In the genomic region with DNA sequence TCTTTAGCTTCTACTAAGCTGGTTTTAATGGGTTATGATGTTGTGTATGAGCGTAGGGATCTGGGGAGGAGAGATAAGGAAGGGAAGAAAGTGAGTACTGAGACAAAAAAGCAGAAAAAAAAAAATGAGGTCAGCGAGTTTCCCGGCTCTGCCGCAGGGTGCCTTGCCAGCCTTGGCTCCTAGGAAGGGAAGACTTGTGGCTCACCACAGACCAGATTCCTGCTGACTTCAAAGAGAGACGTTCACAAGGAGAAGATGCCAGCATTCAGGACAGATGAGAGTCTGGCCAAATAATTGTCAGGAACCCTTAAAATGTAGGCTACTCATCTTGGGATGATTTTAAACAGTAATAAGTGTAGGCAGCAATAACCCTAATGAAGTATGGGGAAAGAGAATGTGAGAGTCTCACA, we compare ENCODE assay signal across 11 cellular contexts. TPM values are rescaled to one million over a fixed set of nuclear protein-coding genes. Genes with fewer than 3 reads are reported as not detected.
A peak's percentile ranks its signal among the peaks of the same experiment; 100 is the strongest.
DNase-seq lines count a peak whose midpoint lies in the region; ATAC-seq and TF ChIP-seq lines count a peak whose summit lies in the region.
"Had no signal": no experiment of that assay in that cellular context is flagged by ENCODE, and none has a peak within 500 bp of the region (broad histone marks: within the 10 kb centered on the region; RNA-seq: fewer than 3 reads in every experiment).

No MANE protein-coding gene starts in this region.

- H3K27me3 ChIP-seq in brain microvascular endothelial cell (replicated peaks) (no peaks in the 10 kb centered on the region), thyroid gland (no peaks in the 10 kb centered on the region)

- WGBS in thyroid gland, 2 donors, result 61 to 62% methylated on average over 5 of the region's 5 CpGs

- no peak for TF ChIP-seq CTCF in brain microvascular endothelial cell (IDR thresholded peaks at IDR 0.05; ENCODE audit: low read depth, low read length, missing control alignments)
- TF ChIP-seq CTCF in thyroid gland (IDR thresholded peaks at IDR 0.05), result no peak

- no peak overlapping the region for H3K27ac ChIP-seq in brain microvascular endothelial cell
- peak overlapping the region; percentile 21 to 53 (median 44) for H3K27ac ChIP-seq in thyroid gland

- intact Hi-C loops in thyroid gland (cut with DNase I), result no loop called here

- no peaks in the 10 kb centered on the region for H3K9me3 ChIP-seq in thyroid gland

- no peak for TF ChIP-seq POLR2A in thyroid gland (IDR thresholded peaks at IDR 0.05)

- no peak for ATAC-seq in HG03039 (IDR thresholded peaks at IDR 0.05; ENCODE audit: unreplicated experiment)
- ATAC-seq: left colon, Panc1 had no signal

- in situ Hi-C loops in brain microvascular endothelial cell (cut with HindIII; ENCODE audit: low pct_ligation_motif_present, low sequenced_read_pairs), result no loop called here

- DNase-seq in HT1080 (ENCODE audit: low read depth) (peak; percentile 90), brain microvascular endothelial cell (peak; percentile 51), kidney glomerular epithelial cell (lab: John Stamatoyannopoulos, UW) (peak; percentile 18), thyroid gland (no peak), DMS114 treated with DMSO at 0.1 percent for 48 hours (lab: John Stamatoyannopoulos, UW; ENCODE audit: unreplicated experiment) (no peak), SIG-M5 (lab: John Stamatoyannopoulos, UW) (no peak)
- DNase-seq in activated naive CD4-positive, alpha-beta T cell treated with Interleukin-2 at 50 U/mL for 16 hours, result no peak
- DNase-seq: stimulated activated CD8-positive, alpha-beta memory T cell treated with anti-CD3 and anti-CD28 coated beads, Interleukin-4, amount 100 ng/mL, for 48 hours had no signal

- no peaks in the 10 kb centered on the region for H3K36me3 ChIP-seq in brain microvascular endothelial cell (replicated peaks)
- no peaks in the 10 kb centered on the region for H3K36me3 ChIP-seq in thyroid gland

- H3K4me1 ChIP-seq in thyroid gland, result peaks cover 6 to 11% of the 10 kb centered on the region in 2 donors

- H3K4me3 ChIP-seq in brain microvascular endothelial cell (ENCODE audit: low read depth, low read length) (no peak overlapping the region), thyroid gland (replicated peaks in 1 of 3) (no peak overlapping the region)

RNA-seq across cellular contexts. Expression of a gene that starts 11.4 kb away (rescaled TPM):
- 26.6 and 29.9 TPM in 2 replicates for total RNA-seq in HT1080 (2014; rRNA removed; shearing (Covaris generic))
- 31.7 TPM in 2 replicates for polyA plus RNA-seq in HT1080 (2015; cell fraction: cytosol; rRNA removed)
- 49.0 and 53.8 TPM in 2 replicates for polyA plus RNA-seq in HT1080 (2015; cell fraction: nucleus; rRNA removed)
- 10 to 100 TPM in 3 of 4 donors, 1 to 10 TPM in 1; 9.4 to 34.1 (median 17.4) TPM for total RNA-seq in thyroid gland

RNA-seq across cellular contexts. Expression of a gene that starts 26.6 kb away (rescaled TPM):
- 14.1 and 23.6 TPM in 2 replicates for total RNA-seq in HT1080 (2014; rRNA removed; shearing (Covaris generic))
- polyA plus RNA-seq in HT1080 (2015; cell fraction: cytosol; rRNA removed), result 49.3 and 55.0 TPM in 2 replicates
- polyA plus RNA-seq in HT1080 (2015; cell fraction: nucleus; rRNA removed), result 55.6 and 58.1 TPM in 2 replicates
- 100 to 1,000 TPM in 1 of 4 donors, 10 to 100 TPM in 3; 61.5 to 173 (median 72.2) TPM for total RNA-seq in thyroid gland

Comparison
In these comparisons a context has a peak if more than half of its experiments do, and no peak if none do; other contexts are left out.
1. DNase-seq: peak in HT1080 (single experiment), brain microvascular endothelial cell (single experiment) and kidney glomerular epithelial cell (single experiment); none in thyroid gland (0 of 2), DMS114 treated with DMSO at 0.1 percent for 48 hours (single experiment), SIG-M5 (single experiment) and activated naive CD4-positive, alpha-beta T cell treated with Interleukin-2 at 50 U/mL for 16 hours (single experiment).